ENCODE assay signal across 26 cellular contexts in genomic region chr2:218060122-218060521, GRCh38. TPM values are rescaled to one million over a fixed set of nuclear protein-coding genes. Genes with fewer than 3 reads are reported as not detected.
"Had no signal": no experiment of that assay in that cellular context is flagged by ENCODE, and none has a peak within 500 bp of the region (broad histone marks: within the 10 kb centered on the region; RNA-seq: fewer than 3 reads in every experiment).

No MANE protein-coding gene starts in this region.

- DNase-seq: IMR-90, Karpas-422, KG1, MG63, NCI-H1048, NCI-H1105, NCI-H1417, NCI-H1436 treated with DMSO at 0.1 percent for 48 hours, NCI-H1694, NCI-H187 treated with DMSO at 0.1 percent for 48 hours, NCI-H2029 treated with DMSO at 0.1 percent for 48 hours, NCI-H2227 treated with DMSO at 0.1 percent for 48 hours, NCI-H524, NCI-H526 treated with DMSO at 0.1 percent for 48 hours, NCI-H774, PC-3, SHP77 treated with DMSO at 0.1 percent for 48 hours, SW 1271, T-cell had no signal

- H3K36me3 Mint-ChIP-seq: T-cell had no signal

- ATAC-seq: HepG2, Panc1, PC-3, T-cell had no signal

- H3K36me3 ChIP-seq: MG63, SJSA1 had no signal

- H3K9me3 Mint-ChIP-seq: T-cell had no signal

- H3K4me1 Mint-ChIP-seq: T-cell had no signal

- FAIRE-seq: HepG2 had no signal

- H3K27ac Mint-ChIP-seq: T-cell had no signal

- H3K27ac ChIP-seq: RWPE1, SJSA1, SK-N-MC had no signal

- H3K4me1 ChIP-seq: SJSA1 had no signal

- H3K4me3 Mint-ChIP-seq: T-cell had no signal

- H3K9me3 ChIP-seq: MG63, SJSA1 had no signal

- H3K4me3 ChIP-seq: MG63, SJSA1, SK-N-MC had no signal

RNA-seq across cellular contexts. Expression of gene RUFY4, which starts 8.9 kb away (rescaled TPM):
- total RNA-seq: HepG2, HT1080, IMR-90, PC-3, SJSA1 had no signal
- polyA plus RNA-seq: HepG2, IMR-90 had no signal

RNA-seq across cellular contexts. Expression of gene TNS1, which starts 57.3 kb away (rescaled TPM):
- total RNA-seq: NCI-H460 had no signal
